10 cellular contexts compared by ENCODE assay signal in genomic region chr11:78022397-78023396, GRCh38. TPM values are rescaled to one million over a fixed set of nuclear protein-coding genes. Genes with fewer than 3 reads are reported as not detected.
A peak's percentile ranks its signal among the peaks of the same experiment; 100 is the strongest.
DNase-seq lines count a peak whose midpoint lies in the region; ATAC-seq and TF ChIP-seq lines count a peak whose summit lies in the region.
"Had no signal": no experiment of that assay in that cellular context is flagged by ENCODE, and none has a peak within 500 bp of the region (broad histone marks: within the 10 kb centered on the region; RNA-seq: fewer than 3 reads in every experiment).

Gene KCTD14, minus strand, starts transcription at chr11:78023276. Its CDS starts 27 bp downstream, at chr11:78023249.

- H3K36me3 ChIP-seq in mammary epithelial cell (ENCODE audit: insufficient read depth, low read length) (no peaks in the 10 kb centered on the region), urinary bladder (ENCODE audit: insufficient read depth) (no peaks in the 10 kb centered on the region)
- H3K36me3 ChIP-seq: BLaER1 had no signal

- dilution Hi-C loops in mammary epithelial cell (cut with HindIII; ENCODE audit: low sequenced_read_pairs) = no loop called here

- DNase-seq in NCI-H82 (lab: John Stamatoyannopoulos, UW) (peak; percentile 19), NCI-H82 treated with DMSO at 0.1 percent for 48 hours (lab: John Stamatoyannopoulos, UW; ENCODE audit: unreplicated experiment) (no peak), mammary epithelial cell (peak; percentile 37), left lobe of liver (ENCODE audit: low spot score) (peak; percentile 74)
- DNase-seq in stimulated activated CD4-positive, alpha-beta T cell treated with anti-CD3 and anti-CD28 coated beads, Interleukin-15, amount 100 ng/mL, for 24 hours = no peak
- no peak for DNase-seq in stimulated activated CD8-positive, alpha-beta memory T cell treated with anti-CD3 and anti-CD28 coated beads, Interleukin-4, amount 100 ng/mL, for 48 hours

- H3K79me2 ChIP-seq in mammary epithelial cell (ENCODE audit: insufficient read depth, low read length) = peaks cover 5% of the 10 kb centered on the region

- H3K4me1 ChIP-seq in mammary epithelial cell (ENCODE audit: insufficient read depth, low read length) (peaks cover 6% of the 10 kb centered on the region), urinary bladder (ENCODE audit: insufficient read depth) (no peaks in the 10 kb centered on the region)
- H3K4me1 ChIP-seq: BLaER1 had no signal

- H3K27ac ChIP-seq in mammary epithelial cell (ENCODE audit: insufficient read depth, low read depth, low read length) (peak within 1 kb of the TSS; percentile 29), urinary bladder (ENCODE audit: low read depth) (no peak within 1 kb of the TSS)
- H3K27ac ChIP-seq: BLaER1, SK-N-MC had no signal

- intact Hi-C loops in mammary epithelial cell (cut with micrococcal nuclease) = no loop called here

- H3K4me3 ChIP-seq in mammary epithelial cell (replicated peaks in 1 of 3; ENCODE audit: insufficient read depth in 1 of 3, low read depth in 2 of 3, low read length in 3 of 3) (peak within 1 kb of the TSS; percentile 48 to 74 (median 73)), urinary bladder (ENCODE audit: low read depth, low read length) (peak within 1 kb of the TSS; percentile 42)
- H3K4me3 ChIP-seq: BLaER1, SK-N-MC had no signal

- H3K4me2 ChIP-seq in mammary epithelial cell (ENCODE audit: insufficient read depth, low read depth, low read length) = peak within 1 kb of the TSS; percentile 95
- H3K4me2 ChIP-seq: BLaER1 had no signal

- H4K20me1 ChIP-seq in mammary epithelial cell (ENCODE audit: insufficient read depth, low read length) = no peaks in the 10 kb centered on the region
- H4K20me1 ChIP-seq: BLaER1 had no signal

- in situ Hi-C loops in mammary epithelial cell (cut with MboI; ENCODE audit: low sequenced_read_pairs in 2 of 2) = no loop called here

- ATAC-seq in left lobe of liver (peak; percentile 95), GM21423 (IDR thresholded peaks at IDR 0.05; ENCODE audit: unreplicated experiment) (no peak)

- TF ChIP-seq CTCF in mammary epithelial cell (conservative IDR thresholded peaks at IDR 0.05 in 1 of 2, IDR thresholded peaks at IDR 0.05 in 1 of 2; ENCODE audit: extremely low read depth in 1 of 2, insufficient read depth in 1 of 2, low read depth in 1 of 2, low read length in 2 of 2) = no peak

- H3K9me3 ChIP-seq in mammary epithelial cell (replicated peaks; ENCODE audit: insufficient read depth, low read length) = no peaks in the 10 kb centered on the region
- H3K9me3 ChIP-seq: BLaER1 had no signal

- peak within 1 kb of the TSS; percentile 68 for H3K9ac ChIP-seq in mammary epithelial cell (ENCODE audit: insufficient read depth, low read length)
- H3K9ac ChIP-seq: BLaER1 had no signal

- CTCF ChIA-PET in mammary epithelial cell (lab: Charles Lee; ENCODE audit: low non-redundant PET) = no interaction called here

- no peaks in the 10 kb centered on the region for H3K27me3 ChIP-seq in mammary epithelial cell (ENCODE audit: insufficient read depth, low read length)
- H3K27me3 ChIP-seq: BLaER1 had no signal

- BruUV-seq in mammary epithelial cell (replicated peaks; lab: Mats Ljungman, UMichigan) = no TSS peak

- peak within 1 kb of the TSS; percentile 93 for H2AFZ ChIP-seq in mammary epithelial cell (ENCODE audit: low read depth, low read length)

- under 1% methylated on average over 12 of the region's 37 CpGs for WGBS in mammary epithelial cell (ENCODE audit: low coverage, missing lambda C conversion rate)
- 12% methylated on average over 37 of the region's 37 CpGs for WGBS in urinary bladder

RNA-seq across cellular contexts. Expression of gene KCTD14, which starts in this region (rescaled TPM):
- total RNA-seq in mammary epithelial cell (10 to 100 TPM in 1 of 2 donors, 1 to 10 TPM in 1; 7.2 to 11.1 TPM), left lobe of liver (4.1 TPM), urinary bladder (2.3 TPM)
- polyA plus RNA-seq in mammary epithelial cell (23.2 TPM), urinary bladder (1.4 TPM)
- 18.1 TPM for polyA minus RNA-seq in mammary epithelial cell

Comparison
In these comparisons a context has a peak if more than half of its experiments do, and no peak if none do; other contexts are left out.
1. RNA of gene KCTD14 (polyA plus RNA-seq): 23.2 TPM in mammary epithelial cell (single experiment); 1.4 TPM in urinary bladder (single experiment); every median in the first group is over 10 times any median in the second.
2. DNase-seq: peak in NCI-H82 (single experiment), mammary epithelial cell (single experiment) and left lobe of liver (single experiment); none in NCI-H82 treated with DMSO at 0.1 percent for 48 hours (single experiment), stimulated activated CD4-positive, alpha-beta T cell treated with anti-CD3 and anti-CD28 coated beads, Interleukin-15, amount 100 ng/mL, for 24 hours (single experiment) and stimulated activated CD8-positive, alpha-beta memory T cell treated with anti-CD3 and anti-CD28 coated beads, Interleukin-4, amount 100 ng/mL, for 48 hours (single experiment).